Comparison of ENCODE assay signal across 11 cellular contexts in the genomic region with DNA sequence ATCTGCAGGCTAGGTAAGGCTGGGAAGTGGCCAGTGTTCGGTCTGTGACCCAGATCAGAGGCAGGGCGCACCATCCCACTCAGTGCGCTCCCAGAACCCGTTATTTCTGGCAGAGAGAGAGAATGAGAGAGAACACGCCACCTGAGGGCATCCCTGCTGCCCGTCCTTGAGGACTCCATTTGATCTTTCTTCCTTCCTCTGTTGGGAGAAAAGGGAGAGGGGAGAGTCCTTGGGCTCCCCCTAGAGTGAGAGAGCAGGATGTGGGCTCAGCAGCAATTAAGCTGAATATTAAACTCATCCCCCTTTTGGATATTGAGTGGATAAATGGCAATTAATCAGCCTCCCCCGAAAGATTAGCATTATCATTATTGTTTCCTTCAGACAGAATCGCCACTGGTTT.
DNase-seq lines count a peak whose midpoint lies in the region; ATAC-seq and TF ChIP-seq lines count a peak whose summit lies in the region.
"Had no signal": no experiment of that assay in that cellular context is flagged by ENCODE, and none has a peak within 500 bp of the region (broad histone marks: within the 10 kb centered on the region; RNA-seq: fewer than 3 reads in every experiment).

No MANE protein-coding gene starts in this region.

- BruUV-seq in MCF 10A (replicated peaks; lab: Mats Ljungman, UMichigan), result no TSS peak

- peak; percentile 25 for DNase-seq in MCF 10A (ENCODE audit: unreplicated experiment)
- no peak for DNase-seq in breast epithelium (ENCODE audit: low spot score in 2 of 2)
- peak; percentile 40 for DNase-seq in NCI-H2171 treated with DMSO at 0.1 percent for 48 hours (lab: John Stamatoyannopoulos, UW)
- no peak for DNase-seq in endodermal cell
- DNase-seq in type B pancreatic cell (ENCODE audit: extremely low spot score, unreplicated experiment), result no peak
- DNase-seq in left lung, result no peak
- DNase-seq in activated naive CD4-positive, alpha-beta T cell treated with Interleukin-2 at 50 U/mL for 16 hours, result no peak
- no peak for DNase-seq in LoVo (ENCODE audit: low spot score)
- DNase-seq: activated naive CD8-positive, alpha-beta T cell treated with anti-CD3 and anti-CD28 coated beads for 36 hours; substantia nigra had no signal

- intact Hi-C loops in MCF 10A (cut with micrococcal nuclease) (no loop called here), breast epithelium (cut with DNase I; ENCODE audit: low total_unique reads) (no loop called here), left lung (cut with DNase I) (no loop called here)

- whole genome bisulfite sequencing in endodermal cell (ENCODE audit: insufficient coverage in 1 of 2, insufficient read length in 1 of 2), 2 experiments, result 88 to 97% methylated on average over 8 of the region's 8 CpGs

- no peak overlapping the region for H3K4me3 ChIP-seq in breast epithelium
- no peak overlapping the region for H3K4me3 ChIP-seq in endodermal cell (ENCODE audit: low read length)
- no peak overlapping the region for H3K4me3 ChIP-seq in left lung

- no peaks in the 10 kb centered on the region for H3K9me3 ChIP-seq in breast epithelium
- no peaks in the 10 kb centered on the region for H3K9me3 ChIP-seq in endodermal cell (ENCODE audit: control insufficient read depth, low read length)
- H3K9me3 ChIP-seq in left lung, result no peaks in the 10 kb centered on the region

- POLR2A ChIA-PET in MCF 10A (lab: Yijun Ruan, JAX), result no interaction called here

- H3K4me1 Mint-ChIP-seq in MCF 10A (ENCODE audit: insufficient read depth, unreplicated experiment) (no peaks in the 10 kb centered on the region), endodermal cell (peaks cover 3% of the 10 kb centered on the region), type B pancreatic cell (ENCODE audit: unreplicated experiment) (peaks cover 4% of the 10 kb centered on the region)
- H3K4me1 Mint-ChIP-seq: activated naive CD8-positive, alpha-beta T cell treated with anti-CD3 and anti-CD28 coated beads for 36 hours had no signal

- H3K9ac ChIP-seq in endodermal cell (ENCODE audit: extremely low read depth, low read length, poor library complexity, severe bottlenecking), result no peak overlapping the region

- TF ChIP-seq POLR2A in breast epithelium (IDR thresholded peaks at IDR 0.05), result no peak

- H3K27ac Mint-ChIP-seq in MCF 10A (ENCODE audit: low read depth, unreplicated experiment), result no peak overlapping the region
- H3K27ac Mint-ChIP-seq in endodermal cell, result no peak overlapping the region
- no peak overlapping the region for H3K27ac Mint-ChIP-seq in type B pancreatic cell
- H3K27ac Mint-ChIP-seq: activated naive CD8-positive, alpha-beta T cell treated with anti-CD3 and anti-CD28 coated beads for 36 hours; IgD-negative memory B cell had no signal

- peaks cover 5% of the 10 kb centered on the region for H3K36me3 Mint-ChIP-seq in MCF 10A (ENCODE audit: insufficient read depth, unreplicated experiment)
- H3K36me3 Mint-ChIP-seq in endodermal cell (ENCODE audit: low read depth), result peaks cover 18% of the 10 kb centered on the region
- peaks cover 21% of the 10 kb centered on the region for H3K36me3 Mint-ChIP-seq in type B pancreatic cell

- H3K36me3 ChIP-seq in breast epithelium, result no peaks in the 10 kb centered on the region
- H3K36me3 ChIP-seq in endodermal cell (ENCODE audit: control insufficient read depth, insufficient read depth, low read length), result peaks cover 11% of the 10 kb centered on the region
- H3K36me3 ChIP-seq in left lung, result peaks cover 0 to 9% of the 10 kb centered on the region in 2 donors

- no peaks in the 10 kb centered on the region for H3K4me1 ChIP-seq in breast epithelium
- no peaks in the 10 kb centered on the region for H3K4me1 ChIP-seq in endodermal cell (ENCODE audit: control insufficient read depth, insufficient read depth, low read length)
- H3K4me1 ChIP-seq in left lung, result no peaks in the 10 kb centered on the region

- H3K4me3 Mint-ChIP-seq in MCF 10A (ENCODE audit: unreplicated experiment) (no peak overlapping the region), endodermal cell (no peak overlapping the region), type B pancreatic cell (no peak overlapping the region)
- H3K4me3 Mint-ChIP-seq: activated naive CD8-positive, alpha-beta T cell treated with anti-CD3 and anti-CD28 coated beads for 36 hours had no signal

- CTCF ChIA-PET in MCF 10A (lab: Yijun Ruan, JAX), result interaction anchor here (0.6 to 12.5 kb wide), 6 partner anchors 13 to 598 kb away, joined by 3 to 165 read pairs (median 4); no protein-coding TSS in a partner anchor

- H3K27me3 ChIP-seq in breast epithelium (no peaks in the 10 kb centered on the region), endodermal cell (ENCODE audit: control insufficient read depth, insufficient read depth, low read length, poor library complexity, severe bottlenecking) (no peaks in the 10 kb centered on the region), left lung (no peaks in the 10 kb centered on the region)

- ATAC-seq in left lung, result no peak

- H3K27me3 Mint-ChIP-seq in MCF 10A (ENCODE audit: insufficient read depth, unreplicated experiment) (no peaks in the 10 kb centered on the region), endodermal cell (ENCODE audit: insufficient read depth) (no peaks in the 10 kb centered on the region), type B pancreatic cell (no peaks in the 10 kb centered on the region)
- H3K27me3 Mint-ChIP-seq: activated naive CD8-positive, alpha-beta T cell treated with anti-CD3 and anti-CD28 coated beads for 36 hours; IgD-negative memory B cell had no signal

- H3K27ac ChIP-seq in breast epithelium, result no peak overlapping the region
- H3K27ac ChIP-seq in endodermal cell (ENCODE audit: low read depth, low read length), result no peak overlapping the region
- no peak overlapping the region for H3K27ac ChIP-seq in left lung

- H3K9me3 Mint-ChIP-seq in MCF 10A (ENCODE audit: unreplicated experiment), result no peaks in the 10 kb centered on the region
- H3K9me3 Mint-ChIP-seq in endodermal cell, result no peaks in the 10 kb centered on the region
- no peaks in the 10 kb centered on the region for H3K9me3 Mint-ChIP-seq in type B pancreatic cell
- H3K9me3 Mint-ChIP-seq: activated naive CD8-positive, alpha-beta T cell treated with anti-CD3 and anti-CD28 coated beads for 36 hours; IgD-negative memory B cell had no signal

- peak; percentile 23 for TF ChIP-seq CTCF in MCF 10A (IDR thresholded peaks at IDR 0.05; ENCODE audit: unreplicated experiment)
- TF ChIP-seq CTCF in breast epithelium (IDR thresholded peaks at IDR 0.05), result no peak
- peak; percentile 74 for TF ChIP-seq CTCF in endodermal cell (conservative IDR thresholded peaks at IDR 0.05)
- peak; percentile 53 for TF ChIP-seq CTCF in type B pancreatic cell (conservative IDR thresholded peaks at IDR 0.05)
- TF ChIP-seq CTCF in left lung (IDR thresholded peaks at IDR 0.05), result no peak

Comparison
In these comparisons a context has a peak if more than half of its experiments do, and no peak if none do; other contexts are left out.
1. DNase-seq: peak in MCF 10A (single experiment) and NCI-H2171 treated with DMSO at 0.1 percent for 48 hours (single experiment); none in breast epithelium (0 of 2), endodermal cell (single experiment), type B pancreatic cell (single experiment), left lung (0 of 2), activated naive CD4-positive, alpha-beta T cell treated with Interleukin-2 at 50 U/mL for 16 hours (single experiment) and LoVo (single experiment).
2. CTCF ChIP-seq: peak in MCF 10A (single experiment), endodermal cell (single experiment) and type B pancreatic cell (single experiment); none in breast epithelium (0 of 3) and left lung (0 of 2).